In genomic region chr7:24702674-24703235, GRCh38 we compare ENCODE assay signal across 19 cellular contexts. TPM values are rescaled to one million over a fixed set of nuclear protein-coding genes. Genes with fewer than 3 reads are reported as not detected.
DNase-seq lines count a peak whose midpoint lies in the region; ATAC-seq and TF ChIP-seq lines count a peak whose summit lies in the region.
"Had no signal": no experiment of that assay in that cellular context is flagged by ENCODE, and none has a peak within 500 bp of the region (broad histone marks: within the 10 kb centered on the region; RNA-seq: fewer than 3 reads in every experiment).

No MANE protein-coding gene starts in this region.

- no peak for ATAC-seq in HG02938 (IDR thresholded peaks at IDR 0.05; ENCODE audit: unreplicated experiment)
- ATAC-seq in activated CD4-positive, alpha-beta T cell treated with anti-CD3 and anti-CD28 coated beads for 36 hours, result no peak
- no peak for ATAC-seq in naive thymus-derived CD8-positive, alpha-beta T cell
- ATAC-seq: effector memory CD8-positive, alpha-beta T cell had no signal

- intact Hi-C loops in activated CD4-positive, alpha-beta T cell treated with anti-CD3 and anti-CD28 coated beads for 36 hours (cut with DNase I, micrococcal nuclease), result no loop called here

- H3K4me3 Mint-ChIP-seq in brain (peak overlapping the region in 1 of 5 experiments; percentile 20), nephron (peak overlapping the region in 1 of 3 experiments; percentile 16)
- H3K4me3 Mint-ChIP-seq in activated CD4-positive, alpha-beta T cell treated with anti-CD3 and anti-CD28 coated beads for 36 hours, result no peak overlapping the region
- no peak overlapping the region for H3K4me3 Mint-ChIP-seq in naive thymus-derived CD8-positive, alpha-beta T cell
- H3K4me3 Mint-ChIP-seq: activated naive CD8-positive, alpha-beta T cell treated with anti-CD3 and anti-CD28 coated beads, Interleukin-2, amount 10 ng/mL, durations not matched to agents 7 days and 5 days; activated T-helper 1 cell treated with anti-CD3 and anti-CD28 coated beads, Interleukin-12 subunit alpha, Interleukin-12 subunit beta, Interleukin-2, Interleukin-4 antibody, amounts not matched to agents 30 ng/mL and 10 ng/mL and 1 ng/mL, durations not matched to agents 14 hours and 24 hours and 36 hours; effector memory CD8-positive, alpha-beta T cell; stimulated activated naive B cell treated with anti-CD40 and anti-IgM and Interleukin-4, amounts not matched to agents 10 μg/mL and 1 μg/mL and 100 μg/mL, for 72 hours; type B pancreatic cell had no signal

- peak; percentile 54 for DNase-seq in AG20443 (ENCODE audit: low spot score)
- DNase-seq in LHCN-M2 (ENCODE audit: low read depth), result peak; percentile 69
- no peak for DNase-seq in activated CD4-positive, alpha-beta T cell treated with anti-CD3 and anti-CD28 coated beads for 36 hours
- DNase-seq in naive thymus-derived CD8-positive, alpha-beta T cell, result no peak
- DNase-seq in mesenteric fat pad (ENCODE audit: low spot score), result no peak
- DNase-seq: activated CD4-positive, CD25-positive, alpha-beta regulatory T cell; activated naive CD8-positive, alpha-beta T cell treated with anti-CD3 and anti-CD28 coated beads, Interleukin-2, amount 10 ng/mL, durations not matched to agents 7 days and 5 days; effector memory CD8-positive, alpha-beta T cell; kidney glomerular epithelial cell; MV-4-11; NCI-H1930; NCI-H524 treated with DMSO at 0.1 percent for 48 hours; SIG-M5; stimulated activated naive B cell treated with anti-CD40 and anti-IgM and Interleukin-4, amounts not matched to agents 10 μg/mL and 1 μg/mL and 100 μg/mL, for 72 hours had no signal

- CTCF ChIA-PET in activated CD4-positive, alpha-beta T cell treated with anti-CD3 and anti-CD28 coated beads for 36 hours (lab: Charles Lee), result interaction anchor here (1.0 to 1.2 kb wide), 2 partner anchors 14 to 15 kb away, joined by 3 to 5 read pairs; no protein-coding TSS in a partner anchor

- TF ChIP-seq CTCF in brain (conservative IDR thresholded peaks at IDR 0.05) (no peak), nephron (IDR thresholded peaks at IDR 0.05; ENCODE audit: unreplicated experiment in 3 of 3) (no peak)

- peak overlapping the region in 4 of 5 experiments; percentile 49 to 85 (median 80) for H3K27ac Mint-ChIP-seq in brain
- H3K27ac Mint-ChIP-seq in nephron, result peak overlapping the region in 2 of 3 experiments; percentile 15 to 67
- H3K27ac Mint-ChIP-seq in activated CD4-positive, alpha-beta T cell treated with anti-CD3 and anti-CD28 coated beads for 36 hours, result no peak overlapping the region
- H3K27ac Mint-ChIP-seq in naive thymus-derived CD8-positive, alpha-beta T cell, result no peak overlapping the region
- H3K27ac Mint-ChIP-seq: activated naive CD8-positive, alpha-beta T cell treated with anti-CD3 and anti-CD28 coated beads, Interleukin-2, amount 10 ng/mL, durations not matched to agents 7 days and 5 days; activated T-helper 1 cell treated with anti-CD3 and anti-CD28 coated beads, Interleukin-12 subunit alpha, Interleukin-12 subunit beta, Interleukin-2, Interleukin-4 antibody, amounts not matched to agents 30 ng/mL and 10 ng/mL and 1 ng/mL, durations not matched to agents 14 hours and 24 hours and 36 hours; effector memory CD8-positive, alpha-beta T cell; stimulated activated naive B cell treated with anti-CD40 and anti-IgM and Interleukin-4, amounts not matched to agents 10 μg/mL and 1 μg/mL and 100 μg/mL, for 72 hours; type B pancreatic cell had no signal

- H3K4me1 Mint-ChIP-seq in brain, result peaks cover 89% of the 10 kb centered on the region
- H3K4me1 Mint-ChIP-seq in nephron, result peaks cover 84% of the 10 kb centered on the region
- H3K4me1 Mint-ChIP-seq in activated CD4-positive, alpha-beta T cell treated with anti-CD3 and anti-CD28 coated beads for 36 hours, result no peaks in the 10 kb centered on the region
- peaks cover 0 to 8% (median 2%) of the 10 kb centered on the region in 4 donors for H3K4me1 Mint-ChIP-seq in naive thymus-derived CD8-positive, alpha-beta T cell

- H3K9me3 Mint-ChIP-seq in brain (no peaks in the 10 kb centered on the region), nephron (no peaks in the 10 kb centered on the region)
- no peaks in the 10 kb centered on the region for H3K9me3 Mint-ChIP-seq in activated CD4-positive, alpha-beta T cell treated with anti-CD3 and anti-CD28 coated beads for 36 hours (ENCODE audit: low read depth)
- H3K9me3 Mint-ChIP-seq in naive thymus-derived CD8-positive, alpha-beta T cell, result no peaks in the 10 kb centered on the region
- H3K9me3 Mint-ChIP-seq: activated naive CD8-positive, alpha-beta T cell treated with anti-CD3 and anti-CD28 coated beads, Interleukin-2, amount 10 ng/mL, durations not matched to agents 7 days and 5 days; activated T-helper 1 cell treated with anti-CD3 and anti-CD28 coated beads, Interleukin-12 subunit alpha, Interleukin-12 subunit beta, Interleukin-2, Interleukin-4 antibody, amounts not matched to agents 30 ng/mL and 10 ng/mL and 1 ng/mL, durations not matched to agents 14 hours and 24 hours and 36 hours; effector memory CD8-positive, alpha-beta T cell; stimulated activated naive B cell treated with anti-CD40 and anti-IgM and Interleukin-4, amounts not matched to agents 10 μg/mL and 1 μg/mL and 100 μg/mL, for 72 hours; type B pancreatic cell had no signal

- peaks cover 8% of the 10 kb centered on the region for H3K36me3 Mint-ChIP-seq in brain
- H3K36me3 Mint-ChIP-seq in nephron (ENCODE audit: low read depth), result peaks cover 10% of the 10 kb centered on the region
- no peaks in the 10 kb centered on the region for H3K36me3 Mint-ChIP-seq in activated CD4-positive, alpha-beta T cell treated with anti-CD3 and anti-CD28 coated beads for 36 hours (ENCODE audit: low read depth)
- H3K36me3 Mint-ChIP-seq in naive thymus-derived CD8-positive, alpha-beta T cell, result peaks cover 0 to 7% (median 0%) of the 10 kb centered on the region in 3 donors
- H3K36me3 Mint-ChIP-seq: activated naive CD8-positive, alpha-beta T cell treated with anti-CD3 and anti-CD28 coated beads, Interleukin-2, amount 10 ng/mL, durations not matched to agents 7 days and 5 days had no signal

- POLR2A ChIA-PET in activated CD4-positive, alpha-beta T cell treated with anti-CD3 and anti-CD28 coated beads for 36 hours (lab: Charles Lee), result no interaction called here
- POLR2A ChIA-PET in naive thymus-derived CD8-positive, alpha-beta T cell (lab: Charles Lee), result no interaction called here

- no peaks in the 10 kb centered on the region for H3K27me3 Mint-ChIP-seq in brain
- H3K27me3 Mint-ChIP-seq in nephron (ENCODE audit: low read depth), result peaks cover 5% of the 10 kb centered on the region
- H3K27me3 Mint-ChIP-seq in activated CD4-positive, alpha-beta T cell treated with anti-CD3 and anti-CD28 coated beads for 36 hours, result no peaks in the 10 kb centered on the region
- H3K27me3 Mint-ChIP-seq in naive thymus-derived CD8-positive, alpha-beta T cell, result no peaks in the 10 kb centered on the region
- H3K27me3 Mint-ChIP-seq: activated naive CD8-positive, alpha-beta T cell treated with anti-CD3 and anti-CD28 coated beads, Interleukin-2, amount 10 ng/mL, durations not matched to agents 7 days and 5 days; effector memory CD8-positive, alpha-beta T cell; stimulated activated naive B cell treated with anti-CD40 and anti-IgM and Interleukin-4, amounts not matched to agents 10 μg/mL and 1 μg/mL and 100 μg/mL, for 72 hours; type B pancreatic cell had no signal

RNA-seq across cellular contexts. Expression of gene GSDME, which starts 54.5 kb away (rescaled TPM):
- total RNA-seq in LHCN-M2 (2014; rRNA removed), result 42.6 and 51.6 TPM in 2 replicates
- polyA plus RNA-seq in LHCN-M2 (2012), result 41.3 TPM
- polyA plus RNA-seq in brain (ENCODE audit: insufficient read depth, low read depth, low replicate concordance), result 5.5 TPM
- 1 to 10 TPM; 6.2 to 8.5 TPM for total RNA-seq in activated CD4-positive, alpha-beta T cell treated with anti-CD3 and anti-CD28 coated beads for 36 hours
- under 1 TPM; 0.26 to 0.30 TPM for total RNA-seq in naive thymus-derived CD8-positive, alpha-beta T cell
- polyA plus RNA-seq in naive thymus-derived CD8-positive, alpha-beta T cell, result under 1 TPM in 2 of 3 donors, not detected in 1; 0.07 to 0.23 TPM
- total RNA-seq in mesenteric fat pad, result 12.9 TPM

Comparison
In these comparisons a context has a peak if more than half of its experiments do, and no peak if none do; other contexts are left out.
1. DNase-seq: peak in AG20443 (single experiment) and LHCN-M2 (single experiment); none in activated CD4-positive, alpha-beta T cell treated with anti-CD3 and anti-CD28 coated beads for 36 hours (single experiment), naive thymus-derived CD8-positive, alpha-beta T cell (0 of 10) and mesenteric fat pad (single experiment).
2. H3K27ac Mint-ChIP-seq: peak in brain (4 of 5) and nephron (2 of 3); none in activated CD4-positive, alpha-beta T cell treated with anti-CD3 and anti-CD28 coated beads for 36 hours (single experiment) and naive thymus-derived CD8-positive, alpha-beta T cell (0 of 10).
3. RNA of gene GSDME, which starts 54.5 kb away (total RNA-seq): 42.6 to 51.6 TPM in LHCN-M2, 12.9 TPM in mesenteric fat pad (single experiment) and 6.2 to 8.5 TPM in activated CD4-positive, alpha-beta T cell treated with anti-CD3 and anti-CD28 coated beads for 36 hours; 0.26 to 0.30 TPM in naive thymus-derived CD8-positive, alpha-beta T cell; every median in the first group is over 4 times any median in the second.